Comparison of ENCODE assay signal across 21 cellular contexts in genomic region chr6:46948699-46949098, GRCh38. TPM values are rescaled to one million over a fixed set of nuclear protein-coding genes. Genes with fewer than 3 reads are reported as not detected.
DNase-seq lines count a peak whose midpoint lies in the region; ATAC-seq, FAIRE-seq and TF ChIP-seq lines count a peak whose summit lies in the region.
"Had no signal": no experiment of that assay in that cellular context is flagged by ENCODE, and none has a peak within 500 bp of the region (broad histone marks: within the 10 kb centered on the region; RNA-seq: fewer than 3 reads in every experiment).

No MANE protein-coding gene starts in this region.

- H3K4me3 ChIP-seq in IMR-90 (ENCODE audit: insufficient read depth, low read depth, low read length) = no peak overlapping the region
- H3K4me3 ChIP-seq in kidney (ENCODE audit: low read length in 2 of 2) = peak overlapping the region in 1 of 2 donors; percentile 2
- H3K4me3 ChIP-seq in parathyroid adenoma (ENCODE audit: low read depth, low read length) = no peak overlapping the region
- H3K4me3 ChIP-seq: dorsolateral prefrontal cortex, MG63, uterus had no signal

- H3K4me1 ChIP-seq in IMR-90 (ENCODE audit: control insufficient read depth, insufficient read depth, low read length) (no peaks in the 10 kb centered on the region), kidney (ENCODE audit: control insufficient read depth in 1 of 2, insufficient read depth in 1 of 2, low read depth in 1 of 2, low read length in 2 of 2) (peaks cover 0 to 10% of the 10 kb centered on the region in 2 donors), parathyroid adenoma (peaks cover 4% of the 10 kb centered on the region)
- H3K4me1 ChIP-seq: uterus had no signal

- H2AK5ac ChIP-seq in IMR-90 (ENCODE audit: low read depth, low read length) = no peak overlapping the region

- no peak overlapping the region for H4K8ac ChIP-seq in IMR-90 (ENCODE audit: low read depth in 2 of 2, low read length in 2 of 2)

- H3K56ac ChIP-seq in IMR-90 (ENCODE audit: extremely low read depth, insufficient read depth, low read length) = no peak overlapping the region

- no peak overlapping the region for H3K23ac ChIP-seq in IMR-90 (ENCODE audit: low read depth, low read length)

- no peak overlapping the region for H3K14ac ChIP-seq in IMR-90 (replicated peaks; ENCODE audit: low read depth, low read length)

- no peak overlapping the region for H4K5ac ChIP-seq in IMR-90 (ENCODE audit: low read depth, low read length)

- no peak for DNase-seq in IMR-90
- DNase-seq in kidney = no peak
- DNase-seq in GM12891 (ENCODE audit: insufficient read length, low spot score) = no peak
- DNase-seq in activated naive CD4-positive, alpha-beta T cell treated with anti-CD3 and anti-CD28 coated beads, Interleukin-2, amount 50 U/mL, for 16 hours = no peak
- DNase-seq in erythroblast (lab: John Stamatoyannopoulos, UW) = no peak
- DNase-seq: activated CD4-positive, alpha-beta T cell treated with anti-CD3 and anti-CD28 coated beads for 4 hours; activated CD8-positive, alpha-beta memory T cell treated with anti-CD3 and anti-CD28 coated beads, Interleukin-2, amount 50 U/mL, for 4 hours; activated naive CD4-positive, alpha-beta T cell treated with Interleukin-2 at 50 U/mL for 16 hours; dorsolateral prefrontal cortex; hypothalamus; MG63; NCI-H2029; NCI-H526 treated with DMSO at 0.1 percent for 48 hours; OCI-M1; stimulated activated CD4-positive, alpha-beta T cell treated with anti-CD3 and anti-CD28 coated beads, Interleukin-1b, Interleukin-23, amount 100 ng/mL, for 48 hours had no signal

- no peak overlapping the region for H4K91ac ChIP-seq in IMR-90 (ENCODE audit: insufficient read depth, low read depth, low read length)

- no peak overlapping the region for H2BK20ac ChIP-seq in IMR-90 (ENCODE audit: low read depth, low read length)

- TF ChIP-seq CTCF in IMR-90 (conservative IDR thresholded peaks at IDR 0.05; ENCODE audit: low read depth, low read length) = no peak
- no peak for TF ChIP-seq CTCF in kidney (IDR thresholded peaks at IDR 0.05; ENCODE audit: borderline replicate concordance, extremely low read depth, insufficient read depth)
- no peak for TF ChIP-seq CTCF in parathyroid adenoma (IDR thresholded peaks at IDR 0.05)

- no peak overlapping the region for H3K9ac ChIP-seq in IMR-90 (ENCODE audit: low read depth, low read length)
- H3K9ac ChIP-seq in kidney (ENCODE audit: low read length in 2 of 2) = no peak overlapping the region
- no peak overlapping the region for H3K9ac ChIP-seq in parathyroid adenoma

- no peaks in the 10 kb centered on the region for H3K36me3 ChIP-seq in IMR-90 (ENCODE audit: control insufficient read depth, insufficient read depth, low read length)
- no peaks in the 10 kb centered on the region for H3K36me3 ChIP-seq in kidney (ENCODE audit: control insufficient read depth in 1 of 2, insufficient read depth in 2 of 2, low read length in 2 of 2)
- no peaks in the 10 kb centered on the region for H3K36me3 ChIP-seq in parathyroid adenoma (ENCODE audit: control insufficient read depth, insufficient read depth, low read length)
- H3K36me3 ChIP-seq: MG63, uterus had no signal

- no peak overlapping the region for H2BK120ac ChIP-seq in IMR-90 (ENCODE audit: low read depth, low read length)

- H3K27ac ChIP-seq in IMR-90 (ENCODE audit: insufficient read depth, low read length) = no peak overlapping the region
- H3K27ac ChIP-seq in kidney (ENCODE audit: low read depth in 2 of 2, low read length in 2 of 2) = peak overlapping the region; percentile 64 to 66
- peak overlapping the region; percentile 66 for H3K27ac ChIP-seq in parathyroid adenoma

- no peaks in the 10 kb centered on the region for H3K27me3 ChIP-seq in IMR-90 (ENCODE audit: control insufficient read depth, insufficient read depth, low read length)
- H3K27me3 ChIP-seq in parathyroid adenoma (ENCODE audit: control insufficient read depth, insufficient read depth, low read length) = no peaks in the 10 kb centered on the region
- H3K27me3 ChIP-seq: MG63, uterus had no signal

- intact Hi-C loops in IMR-90 (cut with micrococcal nuclease) (no loop called here), kidney (cut with DNase I) (no loop called here)

- H2AFZ ChIP-seq in IMR-90 (replicated peaks; ENCODE audit: low read length, poor library complexity) (peak overlapping the region; percentile 5), parathyroid adenoma (no peak overlapping the region)

- BruUV-seq in IMR-90 (replicated peaks; lab: Mats Ljungman, UMichigan) = no TSS peak

- dilution Hi-C loops in IMR-90 (cut with HindIII; ENCODE audit: low sequenced_read_pairs, unreplicated experiment) = no loop called here

- no peak overlapping the region for H3K4me2 ChIP-seq in IMR-90 (ENCODE audit: low read depth, low read length)
- no peak overlapping the region for H3K4me2 ChIP-seq in parathyroid adenoma (ENCODE audit: low read length)

- FAIRE-seq in kidney (lab: Jason Lieb, UNC) (no peak), GM12891 (lab: Jason Lieb, UNC) (no peak)
- FAIRE-seq: GM18507, H54 had no signal

- POLR2A ChIA-PET in IMR-90 (lab: Charles Lee; ENCODE audit: unreplicated experiment) = no interaction called here

- no peaks in the 10 kb centered on the region; the same call in 1 of the 2 replicates for H3K9me1 ChIP-seq in IMR-90 (ENCODE audit: insufficient read depth, low read length)

- no peaks in the 10 kb centered on the region for H3K79me1 ChIP-seq in IMR-90 (ENCODE audit: low read depth in 1 of 2, low read length in 2 of 2)

- no peaks in the 10 kb centered on the region for H3K79me2 ChIP-seq in parathyroid adenoma

- CTCF ChIA-PET in IMR-90 (lab: Yijun Ruan, JAX) = no interaction called here

- H2BK15ac ChIP-seq in IMR-90 (ENCODE audit: low read depth, low read length) = no peak overlapping the region

- WGBS in IMR-90 (ENCODE audit: extremely low coverage in 2 of 2, insufficient read length in 1 of 2), 2 experiments = 90% methylated on average over 2 of the region's 8 CpGs; no CpG with 5 or more reads in 1 of the 2 experiments

- no peak overlapping the region for H2BK5ac ChIP-seq in IMR-90 (ENCODE audit: low read depth, low read length, poor library complexity, severe bottlenecking)

- in situ Hi-C loops in IMR-90 (cut with MboI; ENCODE audit: low sequenced_read_pairs) = no loop called here

- no peaks in the 10 kb centered on the region for H3K9me3 ChIP-seq in IMR-90 (ENCODE audit: control insufficient read depth, insufficient read depth, low read length)
- no peaks in the 10 kb centered on the region for H3K9me3 ChIP-seq in kidney (ENCODE audit: control insufficient read depth in 1 of 2, low read length in 2 of 2)
- H3K9me3 ChIP-seq in parathyroid adenoma (ENCODE audit: control insufficient read depth, low read length) = no peaks in the 10 kb centered on the region
- H3K9me3 ChIP-seq: MG63, uterus had no signal

- no peak overlapping the region for H3K18ac ChIP-seq in IMR-90 (ENCODE audit: low read depth, low read length)

- ATAC-seq in IMR-90 (ENCODE audit: low read depth) (no peak), esophagus mucosa (peak; percentile 29), GM19452 (IDR thresholded peaks at IDR 0.05; ENCODE audit: unreplicated experiment) (no peak)

- TF ChIP-seq POLR2A in IMR-90 (IDR thresholded peaks at IDR 0.05; ENCODE audit: low read depth, low read length) = no peak
- no peak for TF ChIP-seq POLR2A in GM12891 (IDR thresholded peaks at IDR 0.05; ENCODE audit: low read depth, low read length)
- TF ChIP-seq POLR2A in erythroblast (IDR thresholded peaks at IDR 0.05; ENCODE audit: low read length) = no peak

- H2AK9ac ChIP-seq in IMR-90 (replicated peaks; ENCODE audit: low read depth, low read length, poor library complexity) = no peak overlapping the region

- no peak for TF ChIP-seq RAD21 in IMR-90 (IDR thresholded peaks at IDR 0.05; ENCODE audit: low read length)

- H3K4ac ChIP-seq in IMR-90 (ENCODE audit: low read depth, low read length) = no peak overlapping the region

- no peaks in the 10 kb centered on the region for H4K20me1 ChIP-seq in IMR-90 (ENCODE audit: insufficient read depth, low read length)

TF ChIP-seq in IMR-90, 13 proteins besides CTCF, POLR2A, EP300 and RAD21 (continues in another document):
- no peak for TF ChIP-seq RFX5 (IDR thresholded peaks at IDR 0.05; ENCODE audit: low read depth, low read length)
- no peak for TF ChIP-seq ELK1 (IDR thresholded peaks at IDR 0.05; ENCODE audit: borderline replicate concordance, low read depth, low read length)

TF ChIP-seq in GM12891, 5 proteins besides CTCF, POLR2A, EP300 and RAD21:
- TF ChIP-seq PAX5 (IDR thresholded peaks at IDR 0.05; ENCODE audit: insufficient read depth, low read length, severe bottlenecking) = no peak
- TF ChIP-seq SPI1 (IDR thresholded peaks at IDR 0.05; ENCODE audit: low read depth, low read length) = no peak
- TF ChIP-seq POU2F2 (IDR thresholded peaks at IDR 0.05; ENCODE audit: low read depth, low read length) = no peak
- no peak for TF ChIP-seq TAF1 (IDR thresholded peaks at IDR 0.05; ENCODE audit: low read depth, low read length)
- no peak for TF ChIP-seq POLR2AphosphoS5 (IDR thresholded peaks at IDR 0.05; ENCODE audit: low read depth, low read length)

RNA-seq across cellular contexts. Expression of gene ADGRF5, which starts 27.0 kb away (rescaled TPM):
- total RNA-seq in IMR-90 (2012; rRNA removed) = not detected in 2 replicates
- polyA plus RNA-seq in IMR-90 (2012; rRNA removed) = not detected in 2 replicates
- not detected in 2 replicates for polyA plus RNA-seq in IMR-90 (2012; cell fraction: cytosol; rRNA removed)
- polyA plus RNA-seq in IMR-90 (2012; cell fraction: nucleus; rRNA removed; ENCODE audit: low replicate concordance) = not detected in 2 replicates
- total RNA-seq in esophagus mucosa = 2.5 TPM
- total RNA-seq in kidney = 51.7 TPM
- 44.1 TPM for polyA plus RNA-seq in kidney (ENCODE audit: insufficient read depth, low read depth, low replicate concordance)
- 0.01 TPM for polyA plus RNA-seq in GM12891 (2012; ENCODE audit: low read depth, missing spikeins)

Comparison
In these comparisons a context has a peak if more than half of its experiments do, and no peak if none do; other contexts are left out.
1. RNA of gene ADGRF5, which starts 27.0 kb away (total RNA-seq): 51.7 TPM in kidney (single experiment); 2.5 TPM in esophagus mucosa (single experiment) and not detected in IMR-90; every median in the first group is over 10 times any median in the second.